In the genomic region with DNA sequence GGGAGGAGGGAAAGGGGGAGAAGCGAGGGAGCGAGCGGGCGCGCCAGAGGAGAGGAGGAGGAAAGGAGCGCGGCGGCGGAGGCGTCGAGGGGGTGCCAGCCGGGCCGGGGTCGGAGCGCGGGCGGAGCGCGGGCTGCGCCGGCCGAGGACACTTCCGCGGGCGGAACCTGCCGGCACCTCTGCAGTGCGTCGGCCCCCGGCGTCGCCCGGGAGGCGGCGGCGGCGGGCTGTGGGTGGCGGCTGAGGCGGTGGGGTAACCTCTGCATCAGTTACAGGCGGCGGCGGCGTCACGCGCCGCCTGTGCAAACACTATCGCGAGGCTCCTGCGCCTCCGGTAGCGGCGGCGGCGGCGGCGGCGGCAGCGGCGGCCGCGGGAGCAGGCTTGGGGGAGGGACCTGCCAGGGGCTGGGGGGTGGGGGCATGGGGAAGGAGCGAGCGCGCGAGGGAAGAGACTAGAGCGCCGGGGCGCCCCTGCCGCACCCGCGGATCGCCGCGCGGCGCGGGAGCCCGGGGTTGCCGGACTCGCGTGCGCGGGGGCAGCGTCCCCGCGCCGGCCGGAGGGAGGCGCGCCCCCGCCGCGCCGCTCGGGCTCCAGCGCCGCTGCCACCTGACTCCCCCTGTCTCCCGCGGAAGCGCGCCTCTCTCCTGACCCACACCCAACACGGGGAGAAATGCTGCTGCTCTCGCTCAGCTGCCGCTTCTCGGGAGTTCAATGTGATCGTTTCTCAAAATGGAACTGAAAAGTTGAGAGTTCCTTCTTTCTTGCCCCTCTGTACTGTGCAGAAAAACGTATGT, we compare ENCODE assay signal across 1 cellular context.
TF ChIP-seq lines count a peak whose summit lies in the region.

Gene TLK1 (minus strand): TSS at position 264 of the 795 bp plus-strand sequence. CDS start 465 bp downstream, outside the sequence.

TF ChIP-seq in H1, 55 proteins besides CTCF, POLR2A, EP300 and RAD21:
- peak; percentile 4; the same call in 1 of the 2 replicates for TF ChIP-seq TBP (IDR thresholded peaks at IDR 0.05; ENCODE audit: low read depth, low read length)
- no peak for TF ChIP-seq NANOG (IDR thresholded peaks at IDR 0.05; ENCODE audit: insufficient read depth, low read depth, low read length, poor library complexity, severe bottlenecking)
- TF ChIP-seq SUZ12 (IDR thresholded peaks at IDR 0.05; ENCODE audit: low read length), result peak; percentile 30; the same call in 1 of the 2 replicates
- TF ChIP-seq POU5F1 (IDR thresholded peaks at IDR 0.05; ENCODE audit: low read depth, low read length), result no peak
- no peak for TF ChIP-seq CEBPB (IDR thresholded peaks at IDR 0.05; ENCODE audit: low read depth, low read length)
- TF ChIP-seq PHF8 (conservative IDR thresholded peaks at IDR 0.05; ENCODE audit: low read depth, low read length), result peak; percentile 65; the same call in 1 of the 2 replicates
- TF ChIP-seq CHD2 (IDR thresholded peaks at IDR 0.05; ENCODE audit: low read length), result peak; percentile 81
- TF ChIP-seq SP2 (IDR thresholded peaks at IDR 0.05; ENCODE audit: low read length), result no peak
- no peak for TF ChIP-seq ATF3 (IDR thresholded peaks at IDR 0.05; ENCODE audit: insufficient read depth, low read depth, low read length)
- TF ChIP-seq CREB1 (IDR thresholded peaks at IDR 0.05), result peak; percentile 33; the same call in 1 of the 2 replicates
- peak; percentile 64; the same call in 1 of the 2 replicates for TF ChIP-seq BACH1 (IDR thresholded peaks at IDR 0.05; ENCODE audit: low read length)
- peak in 1 of 2 experiments; percentile 40; a peak in 1 of 4 replicates for TF ChIP-seq SIN3A (conservative IDR thresholded peaks at IDR 0.05 in 1 of 2, IDR thresholded peaks at IDR 0.05 in 1 of 2; ENCODE audit: low read depth in 1 of 2, low read length in 2 of 2)
- TF ChIP-seq TAF1 (IDR thresholded peaks at IDR 0.05; ENCODE audit: low read depth, low read length), result peak; percentile 82
- peak; percentile 70 for TF ChIP-seq KDM4A (IDR thresholded peaks at IDR 0.05; ENCODE audit: low read depth, low read length, severe bottlenecking)
- peak; percentile 65 for TF ChIP-seq ASH2L (IDR thresholded peaks at IDR 0.05; ENCODE audit: low read length)
- TF ChIP-seq SAP30 (IDR thresholded peaks at IDR 0.05; ENCODE audit: insufficient read depth, insufficient replicate concordance, low read length), result no peak
- peak; percentile 64; the same call in 1 of the 2 replicates for TF ChIP-seq POLR2AphosphoS5 (IDR thresholded peaks at IDR 0.05; ENCODE audit: low read depth, low read length)
- peak; percentile 74; the same call in 1 of the 2 replicates for TF ChIP-seq EGR1 (IDR thresholded peaks at IDR 0.05; ENCODE audit: borderline replicate concordance, low read depth, low read length)
- TF ChIP-seq JUN (IDR thresholded peaks at IDR 0.05; ENCODE audit: low read depth, low read length), result no peak
- TF ChIP-seq RBBP5 (IDR thresholded peaks at IDR 0.05; ENCODE audit: borderline replicate concordance, low read depth, low read length), result peak; percentile 91
